Comparison of ENCODE assay signal across 34 cellular contexts in the genomic region with DNA sequence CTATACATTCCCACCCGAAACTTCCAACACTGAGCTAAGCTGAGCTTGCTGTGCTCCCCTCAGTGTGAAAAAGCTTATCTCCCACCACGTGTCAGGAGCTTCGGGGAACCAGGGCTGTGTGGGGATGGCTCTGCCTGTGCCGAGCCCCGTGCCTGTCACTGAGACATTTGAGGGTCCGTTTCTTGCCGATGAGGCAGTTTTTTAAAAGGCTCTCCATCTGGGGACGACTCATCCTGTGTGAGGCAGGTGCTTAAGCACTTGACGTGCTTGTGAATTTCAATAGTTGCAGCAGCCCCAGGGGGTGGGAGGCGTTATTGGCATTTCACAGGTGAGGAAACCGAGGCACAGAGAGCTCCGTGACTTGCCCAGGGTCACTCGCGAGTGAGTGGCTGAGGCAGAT.
"Had no signal": no experiment of that assay in that cellular context is flagged by ENCODE, and none has a peak within 500 bp of the region (broad histone marks: within the 10 kb centered on the region; RNA-seq: fewer than 3 reads in every experiment).

No MANE protein-coding gene starts in this region.

- DNase-seq: activated CD4-positive, alpha-beta T cell treated with anti-CD3 and anti-CD28 coated beads for 1 hour; activated CD4-positive, alpha-beta T cell treated with anti-CD3 and anti-CD28 coated beads for 4 hours; activated CD4-positive, alpha-beta T cell treated with anti-CD3 and anti-CD28 coated beads, Interleukin-2, amount 50 U/mL, for 1 hour; activated CD4-positive, alpha-beta T cell treated with anti-CD3 and anti-CD28 coated beads, Interleukin-2, amount 50 U/mL, for 48 hours; activated CD4-positive, CD25-positive, alpha-beta regulatory T cell; activated CD8-positive, alpha-beta memory T cell treated with anti-CD3 and anti-CD28 coated beads for 24 hours; activated CD8-positive, alpha-beta T cell treated with anti-CD3 and anti-CD28 coated beads for 36 hours; activated effector memory CD4-positive, alpha-beta T cell treated with Interleukin-2 at 50 U/mL for 16 hours; activated gamma-delta T cell treated with Interleukin-2 at 50 U/mL for 16 hours; activated naive CD4-positive, alpha-beta T cell treated with anti-CD3 and anti-CD28 coated beads, Interleukin-2, amount 50 U/mL, for 16 hours; activated naive CD4-positive, alpha-beta T cell treated with Interleukin-2 at 50 U/mL for 16 hours; activated T-cell treated with anti-CD3 and anti-CD28 coated beads, Interleukin-2, amount 50 U/mL, for 4 hours; amniotic stem cell; anterior cingulate cortex; brain microvascular endothelial cell; caudate nucleus; colonic mucosa; dermis blood vessel endothelial cell; effector CD4-positive, alpha-beta T cell; effector memory CD8-positive, alpha-beta T cell; esophagus squamous epithelium; foreskin melanocyte; heart right ventricle; T-helper 1 cell; T-helper 17 cell; T1000 had no signal

- H3K36me3 Mint-ChIP-seq: activated naive CD8-positive, alpha-beta T cell had no signal

- H3K4me3 ChIP-seq: colonic mucosa, esophagus squamous epithelium, gastroesophageal sphincter, heart right ventricle had no signal

- H3K27me3 ChIP-seq: brain microvascular endothelial cell, colonic mucosa, esophagus squamous epithelium, gastroesophageal sphincter, heart right ventricle had no signal

- H3K36me3 ChIP-seq: brain microvascular endothelial cell, colonic mucosa, esophagus squamous epithelium, gastroesophageal sphincter, heart right ventricle had no signal

- H3K9me3 ChIP-seq: colonic mucosa, esophagus squamous epithelium, gastroesophageal sphincter, heart right ventricle had no signal

- H3K4me1 Mint-ChIP-seq: activated T-helper 17 cell treated with anti-CD3 and anti-CD28 coated beads, Interleukin-2, amount 50 U/mL, for 72 hours; T-helper 17 cell had no signal

- H3K27ac ChIP-seq: brain microvascular endothelial cell, colonic mucosa, epithelial cell of prostate, esophagus squamous epithelium, gastroesophageal sphincter, heart right ventricle had no signal

- ATAC-seq: activated CD8-positive, alpha-beta T cell treated with anti-CD3 and anti-CD28 coated beads for 36 hours; activated T-cell treated with anti-CD3 and anti-CD28 coated beads, Interleukin-2, amount 50 U/mL, for 4 hours; activated T-helper 17 cell treated with anti-CD3 and anti-CD28 coated beads, Interleukin-2, amount 50 U/mL, for 72 hours; effector memory CD8-positive, alpha-beta T cell; gastroesophageal sphincter; heart right ventricle; T-helper 17 cell had no signal

- H3K27me3 Mint-ChIP-seq: activated CD8-positive, alpha-beta T cell treated with anti-CD3 and anti-CD28 coated beads for 36 hours had no signal

- H3K4me1 ChIP-seq: colonic mucosa, gastroesophageal sphincter had no signal

- H3K4me3 Mint-ChIP-seq: activated CD8-positive, alpha-beta T cell treated with anti-CD3 and anti-CD28 coated beads for 36 hours; activated naive CD8-positive, alpha-beta T cell; activated T-cell treated with anti-CD3 and anti-CD28 coated beads, Interleukin-2, amount 50 U/mL, for 4 hours; activated T-helper 17 cell treated with anti-CD3 and anti-CD28 coated beads, Interleukin-2, amount 50 U/mL, for 72 hours; effector memory CD8-positive, alpha-beta T cell; T-helper 17 cell; T-helper 2 cell treated with Interferon-gamma antibody and Interleukin-4, amounts not matched to agents 5 μg/mL and 100 μg/mL, for 36 hours had no signal

- H3K9me3 Mint-ChIP-seq: activated CD8-positive, alpha-beta T cell treated with anti-CD3 and anti-CD28 coated beads for 36 hours; activated T-helper 17 cell treated with anti-CD3 and anti-CD28 coated beads, Interleukin-2, amount 50 U/mL, for 72 hours; T-helper 2 cell treated with Interferon-gamma antibody and Interleukin-4, amounts not matched to agents 5 μg/mL and 100 μg/mL, for 36 hours had no signal

- H3K27ac Mint-ChIP-seq: activated CD8-positive, alpha-beta T cell treated with anti-CD3 and anti-CD28 coated beads for 36 hours; activated naive CD8-positive, alpha-beta T cell; activated T-helper 17 cell treated with anti-CD3 and anti-CD28 coated beads, Interleukin-2, amount 50 U/mL, for 72 hours; effector memory CD8-positive, alpha-beta T cell; T-helper 17 cell; T-helper 2 cell treated with Interferon-gamma antibody and Interleukin-4, amounts not matched to agents 5 μg/mL and 100 μg/mL, for 36 hours had no signal

- FAIRE-seq: astrocyte, endometrium, endothelial cell of umbilical vein had no signal
